ENCODE assay signal across 1 cellular context in genomic region chr14:21097616-21098133, GRCh38.
TF ChIP-seq lines count a peak whose summit lies in the region.

No MANE protein-coding gene starts in this region.

TF ChIP-seq in HepG2, 621 proteins besides CTCF, POLR2A, EP300 and RAD21 (continued from another document and continues in another):
- 0 out of 2 replicates have a peak, but pooled peaks have one; percentile 50 for TF ChIP-seq ZBTB10 (CRISPR knock-in tag; IDR thresholded peaks at IDR 0.05; ENCODE audit: borderline replicate concordance)
- 0 out of 2 replicates have a peak, but pooled peaks have one; percentile 10 for TF ChIP-seq AKAP8 (CRISPR knock-in tag; IDR thresholded peaks at IDR 0.05)
- no peak for TF ChIP-seq RARA (CRISPR knock-in tag; IDR thresholded peaks at IDR 0.05)
- TF ChIP-seq TERF1 (CRISPR knock-in tag; IDR thresholded peaks at IDR 0.05) = no peak
- TF ChIP-seq ZFP82 (CRISPR knock-in tag; IDR thresholded peaks at IDR 0.05; ENCODE audit: borderline replicate concordance) = no peak
- TF ChIP-seq ZNF772 (CRISPR knock-in tag; IDR thresholded peaks at IDR 0.05) = 0 out of 2 replicates have a peak, but pooled peaks have one; percentile 43
- TF ChIP-seq MTA1 (CRISPR knock-in tag; IDR thresholded peaks at IDR 0.05; ENCODE audit: borderline replicate concordance) = 0 out of 2 replicates have a peak, but pooled peaks have one; percentile 41
- peak; percentile 84 for TF ChIP-seq ZNF740 (CRISPR knock-in tag; IDR thresholded peaks at IDR 0.05)
- TF ChIP-seq THAP11 (CRISPR knock-in tag; IDR thresholded peaks at IDR 0.05) = 0 out of 2 replicates have a peak, but pooled peaks have one; percentile 11
- no peak for TF ChIP-seq KLF6 (CRISPR knock-in tag; IDR thresholded peaks at IDR 0.05)
- TF ChIP-seq NCOA2 (CRISPR knock-in tag; IDR thresholded peaks at IDR 0.05) = no peak
- TF ChIP-seq HMG20A (CRISPR knock-in tag; IDR thresholded peaks at IDR 0.05; ENCODE audit: borderline replicate concordance) = no peak
- no peak for TF ChIP-seq MAZ (IDR thresholded peaks at IDR 0.05; ENCODE audit: borderline replicate concordance, low read depth, low read length)
- peak; percentile 53; the same call in 1 of the 2 replicates for TF ChIP-seq MAZ (CRISPR knock-in tag; IDR thresholded peaks at IDR 0.05; ENCODE audit: low read depth)
- TF ChIP-seq GABPA (IDR thresholded peaks at IDR 0.05; ENCODE audit: low read depth, low read length) = no peak
- no peak for TF ChIP-seq GABPA (CRISPR knock-in tag; IDR thresholded peaks at IDR 0.05; ENCODE audit: low read depth)
- TF ChIP-seq, protein P1, sequence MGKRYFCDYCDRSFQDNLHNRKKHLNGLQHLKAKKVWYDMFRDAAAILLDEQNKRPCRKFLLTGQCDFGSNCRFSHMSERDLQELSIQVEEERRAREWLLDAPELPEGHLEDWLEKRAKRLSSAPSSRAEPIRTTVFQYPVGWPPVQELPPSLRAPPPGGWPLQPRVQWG (CRISPR knock-in tag; IDR thresholded peaks at IDR 0.05; ENCODE audit: borderline replicate concordance, low read depth) = no peak
- TF ChIP-seq, protein P2, sequence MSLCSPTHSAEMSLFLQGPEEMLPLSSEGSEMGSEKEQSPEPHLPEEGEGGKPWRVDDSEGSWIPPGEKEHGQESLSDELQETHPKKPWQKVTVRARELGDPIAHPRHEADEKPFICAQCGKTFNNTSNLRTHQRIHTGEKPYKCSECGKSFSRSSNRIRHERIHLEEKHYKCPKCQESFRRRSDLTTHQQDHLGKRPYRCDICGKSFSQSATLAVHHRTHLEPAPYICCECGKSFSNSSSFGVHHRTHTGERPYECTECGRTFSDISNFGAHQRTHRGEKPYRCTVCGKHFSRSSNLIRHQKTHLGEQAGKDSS (CRISPR knock-in tag; IDR thresholded peaks at IDR 0.05; ENCODE audit: borderline replicate concordance, low read depth) = no peak
- no peak for TF ChIP-seq DDIT3 (CRISPR knock-in tag; IDR thresholded peaks at IDR 0.05)
- TF ChIP-seq ZNF235 (CRISPR knock-in tag; IDR thresholded peaks at IDR 0.05; ENCODE audit: borderline replicate concordance) = no peak
- TF ChIP-seq, protein P3, sequence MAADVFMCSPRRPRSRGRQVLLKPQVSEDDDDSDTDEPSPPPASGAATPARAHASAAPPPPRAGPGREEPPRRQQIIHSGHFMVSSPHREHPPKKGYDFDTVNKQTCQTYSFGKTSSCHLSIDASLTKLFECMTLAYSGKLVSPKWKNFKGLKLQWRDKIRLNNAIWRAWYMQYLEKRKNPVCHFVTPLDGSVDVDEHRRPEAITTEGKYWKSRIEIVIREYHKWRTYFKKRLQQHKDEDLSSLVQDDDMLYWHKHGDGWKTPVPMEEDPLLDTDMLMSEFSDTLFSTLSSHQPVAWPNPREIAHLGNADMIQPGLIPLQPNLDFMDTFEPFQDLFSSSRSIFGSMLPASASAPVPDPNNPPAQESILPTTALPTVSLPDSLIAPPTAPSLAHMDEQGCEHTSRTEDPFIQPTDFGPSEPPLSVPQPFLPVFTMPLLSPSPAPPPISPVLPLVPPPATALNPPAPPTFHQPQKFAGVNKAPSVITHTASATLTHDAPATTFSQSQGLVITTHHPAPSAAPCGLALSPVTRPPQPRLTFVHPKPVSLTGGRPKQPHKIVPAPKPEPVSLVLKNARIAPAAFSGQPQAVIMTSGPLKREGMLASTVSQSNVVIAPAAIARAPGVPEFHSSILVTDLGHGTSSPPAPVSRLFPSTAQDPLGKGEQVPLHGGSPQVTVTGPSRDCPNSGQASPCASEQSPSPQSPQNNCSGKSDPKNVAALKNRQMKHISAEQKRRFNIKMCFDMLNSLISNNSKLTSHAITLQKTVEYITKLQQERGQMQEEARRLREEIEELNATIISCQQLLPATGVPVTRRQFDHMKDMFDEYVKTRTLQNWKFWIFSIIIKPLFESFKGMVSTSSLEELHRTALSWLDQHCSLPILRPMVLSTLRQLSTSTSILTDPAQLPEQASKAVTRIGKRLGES (CRISPR knock-in tag; IDR thresholded peaks at IDR 0.05; ENCODE audit: borderline replicate concordance) = no peak
- TF ChIP-seq, protein P4, sequence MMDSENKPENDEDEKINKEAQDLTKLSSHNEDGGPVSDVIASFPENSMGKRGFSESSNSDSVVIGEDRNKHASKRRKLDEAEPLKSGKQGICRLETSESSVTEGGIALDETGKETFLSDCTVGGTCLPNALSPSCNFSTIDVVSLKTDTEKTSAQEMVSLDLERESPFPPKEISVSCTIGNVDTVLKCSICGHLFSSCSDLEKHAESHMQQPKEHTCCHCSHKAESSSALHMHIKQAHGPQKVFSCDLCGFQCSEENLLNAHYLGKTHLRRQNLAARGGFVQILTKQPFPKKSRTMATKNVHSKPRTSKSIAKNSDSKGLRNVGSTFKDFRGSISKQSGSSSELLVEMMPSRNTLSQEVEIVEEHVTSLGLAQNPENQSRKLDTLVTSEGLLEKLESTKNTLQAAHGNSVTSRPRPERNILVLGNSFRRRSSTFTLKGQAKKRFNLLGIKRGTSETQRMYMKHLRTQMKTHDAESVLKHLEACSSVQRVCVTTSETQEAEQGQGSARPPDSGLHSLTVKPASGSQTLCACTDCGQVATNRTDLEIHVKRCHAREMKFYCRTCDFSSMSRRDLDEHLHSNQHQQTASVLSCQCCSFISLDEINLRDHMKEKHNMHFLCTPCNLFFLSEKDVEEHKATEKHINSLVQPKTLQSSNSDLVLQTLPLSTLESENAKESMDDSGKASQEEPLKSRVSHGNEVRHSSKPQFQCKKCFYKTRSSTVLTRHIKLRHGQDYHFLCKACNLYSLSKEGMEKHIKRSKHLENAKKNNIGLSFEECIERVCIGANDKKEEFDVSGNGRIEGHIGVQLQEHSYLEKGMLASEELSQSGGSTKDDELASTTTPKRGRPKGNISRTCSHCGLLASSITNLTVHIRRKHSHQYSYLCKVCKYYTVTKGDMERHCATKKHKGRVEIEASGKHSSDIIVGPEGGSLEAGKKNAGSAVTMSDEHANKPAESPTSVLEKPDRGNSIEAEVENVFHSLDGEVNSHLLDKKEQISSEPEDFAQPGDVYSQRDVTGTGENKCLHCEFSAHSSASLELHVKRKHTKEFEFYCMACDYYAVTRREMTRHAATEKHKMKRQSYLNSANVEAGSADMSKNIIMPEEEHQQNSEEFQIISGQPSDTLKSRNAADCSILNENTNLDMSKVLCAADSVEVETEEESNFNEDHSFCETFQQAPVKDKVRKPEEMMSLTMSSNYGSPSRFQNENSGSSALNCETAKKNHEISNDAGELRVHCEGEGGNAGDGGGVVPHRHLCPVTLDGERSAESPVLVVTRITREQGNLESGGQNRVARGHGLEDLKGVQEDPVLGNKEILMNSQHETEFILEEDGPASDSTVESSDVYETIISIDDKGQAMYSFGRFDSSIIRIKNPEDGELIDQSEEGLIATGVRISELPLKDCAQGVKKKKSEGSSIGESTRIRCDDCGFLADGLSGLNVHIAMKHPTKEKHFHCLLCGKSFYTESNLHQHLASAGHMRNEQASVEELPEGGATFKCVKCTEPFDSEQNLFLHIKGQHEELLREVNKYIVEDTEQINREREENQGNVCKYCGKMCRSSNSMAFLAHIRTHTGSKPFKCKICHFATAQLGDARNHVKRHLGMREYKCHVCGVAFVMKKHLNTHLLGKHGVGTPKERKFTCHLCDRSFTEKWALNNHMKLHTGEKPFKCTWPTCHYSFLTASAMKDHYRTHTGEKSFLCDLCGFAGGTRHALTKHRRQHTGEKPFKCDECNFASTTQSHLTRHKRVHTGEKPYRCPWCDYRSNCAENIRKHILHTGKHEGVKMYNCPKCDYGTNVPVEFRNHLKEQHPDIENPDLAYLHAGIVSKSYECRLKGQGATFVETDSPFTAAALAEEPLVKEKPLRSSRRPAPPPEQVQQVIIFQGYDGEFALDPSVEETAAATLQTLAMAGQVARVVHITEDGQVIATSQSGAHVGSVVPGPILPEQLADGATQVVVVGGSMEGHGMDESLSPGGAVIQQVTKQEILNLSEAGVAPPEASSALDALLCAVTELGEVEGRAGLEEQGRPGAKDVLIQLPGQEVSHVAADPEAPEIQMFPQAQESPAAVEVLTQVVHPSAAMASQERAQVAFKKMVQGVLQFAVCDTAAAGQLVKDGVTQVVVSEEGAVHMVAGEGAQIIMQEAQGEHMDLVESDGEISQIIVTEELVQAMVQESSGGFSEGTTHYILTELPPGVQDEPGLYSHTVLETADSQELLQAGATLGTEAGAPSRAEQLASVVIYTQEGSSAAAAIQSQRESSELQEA (CRISPR knock-in tag; IDR thresholded peaks at IDR 0.05; ENCODE audit: not compliant biosample characterization) = peak; percentile 29
- no peak for TF ChIP-seq ZNF296 (CRISPR knock-in tag; conservative IDR thresholded peaks at IDR 0.05)
- TF ChIP-seq PCBP2 (optimal IDR thresholded peaks at IDR 0.05; ENCODE audit: low read depth, low read length, poor library complexity, severe bottlenecking) = no peak
- 0 out of 2 replicates have a peak, but pooled peaks have one; percentile 61 for TF ChIP-seq ZNF350 (CRISPR knock-in tag; IDR thresholded peaks at IDR 0.05; ENCODE audit: borderline replicate concordance, low read depth)
- no peak for TF ChIP-seq ZNF550 (CRISPR knock-in tag; IDR thresholded peaks at IDR 0.05; ENCODE audit: borderline replicate concordance)
- no peak for TF ChIP-seq ZNF10 (CRISPR knock-in tag; IDR thresholded peaks at IDR 0.05; ENCODE audit: borderline replicate concordance, low read depth)
- TF ChIP-seq NR1H2 (CRISPR knock-in tag; IDR thresholded peaks at IDR 0.05; ENCODE audit: borderline replicate concordance, low read depth) = no peak
- TF ChIP-seq ZNF207 (IDR thresholded peaks at IDR 0.05; ENCODE audit: borderline replicate concordance) = no peak
- TF ChIP-seq ZNF703 (CRISPR knock-in tag; IDR thresholded peaks at IDR 0.05; ENCODE audit: borderline replicate concordance) = no peak
- no peak for TF ChIP-seq KLF11 (CRISPR knock-in tag; IDR thresholded peaks at IDR 0.05)
- TF ChIP-seq ZNF564 (CRISPR knock-in tag; IDR thresholded peaks at IDR 0.05) = no peak
- TF ChIP-seq ZNF282 (IDR thresholded peaks at IDR 0.05; ENCODE audit: partially characterized antibody) = no peak
- TF ChIP-seq PLRG1 (conservative IDR thresholded peaks at IDR 0.05) = no peak
- TF ChIP-seq, protein P5, sequence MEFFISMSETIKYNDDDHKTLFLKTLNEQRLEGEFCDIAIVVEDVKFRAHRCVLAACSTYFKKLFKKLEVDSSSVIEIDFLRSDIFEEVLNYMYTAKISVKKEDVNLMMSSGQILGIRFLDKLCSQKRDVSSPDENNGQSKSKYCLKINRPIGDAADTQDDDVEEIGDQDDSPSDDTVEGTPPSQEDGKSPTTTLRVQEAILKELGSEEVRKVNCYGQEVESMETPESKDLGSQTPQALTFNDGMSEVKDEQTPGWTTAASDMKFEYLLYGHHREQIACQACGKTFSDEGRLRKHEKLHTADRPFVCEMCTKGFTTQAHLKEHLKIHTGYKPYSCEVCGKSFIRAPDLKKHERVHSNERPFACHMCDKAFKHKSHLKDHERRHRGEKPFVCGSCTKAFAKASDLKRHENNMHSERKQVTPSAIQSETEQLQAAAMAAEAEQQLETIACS (CRISPR knock-in tag; IDR thresholded peaks at IDR 0.05) = no peak
- no peak for TF ChIP-seq HOXA5 (CRISPR knock-in tag; IDR thresholded peaks at IDR 0.05)
- 0 out of 2 replicates have a peak, but pooled peaks have one; percentile 30 for TF ChIP-seq UBTF (CRISPR knock-in tag; IDR thresholded peaks at IDR 0.05)
- no peak for TF ChIP-seq SPEN (CRISPR knock-in tag; IDR thresholded peaks at IDR 0.05; ENCODE audit: low read depth)
- no peak for TF ChIP-seq ZNF20 (CRISPR knock-in tag; IDR thresholded peaks at IDR 0.05)
- no peak for TF ChIP-seq GATA4 (IDR thresholded peaks at IDR 0.05; ENCODE audit: borderline replicate concordance, low read depth)
- TF ChIP-seq GFI1 (CRISPR knock-in tag; IDR thresholded peaks at IDR 0.05; ENCODE audit: borderline replicate concordance) = 0 out of 2 replicates have a peak, but pooled peaks have one; percentile 29
